30 cellular contexts compared by ENCODE assay signal in genomic region chr9:16314476-16314875, GRCh38.
"Had no signal": no experiment of that assay in that cellular context is flagged by ENCODE, and none has a peak within 500 bp of the region (broad histone marks: within the 10 kb centered on the region; RNA-seq: fewer than 3 reads in every experiment).

No MANE protein-coding gene starts in this region.

- H3K4me1 Mint-ChIP-seq: activated CD4-positive, alpha-beta T cell treated with anti-CD3 and anti-CD28 coated beads for 36 hours; activated CD4-positive, alpha-beta T cell treated with anti-CD3 and anti-CD28 coated beads, Interleukin-2, amount 10 ng/mL, durations not matched to agents 24 days and 14 days; activated naive CD4-positive, alpha-beta T cell treated with anti-CD3 and anti-CD28 coated beads, Interleukin-2, amount 50 U/mL, for 24 hours; activated naive CD8-positive, alpha-beta T cell treated with anti-CD3 and anti-CD28 coated beads for 36 hours; activated naive CD8-positive, alpha-beta T cell treated with anti-CD3 and anti-CD28 coated beads, Interleukin-2, amount 50 U/mL, for 24 hours had no signal

- H3K27ac Mint-ChIP-seq: activated CD4-positive, alpha-beta T cell treated with anti-CD3 and anti-CD28 coated beads for 36 hours; activated CD4-positive, alpha-beta T cell treated with anti-CD3 and anti-CD28 coated beads, Interleukin-2, amount 10 ng/mL, durations not matched to agents 24 days and 14 days; activated CD8-positive, alpha-beta T cell treated with anti-CD3 and anti-CD28 coated beads for 36 hours; activated naive CD4-positive, alpha-beta T cell treated with anti-CD3 and anti-CD28 coated beads for 36 hours; activated naive CD4-positive, alpha-beta T cell treated with anti-CD3 and anti-CD28 coated beads, Interleukin-2, amount 50 U/mL, for 24 hours; activated naive CD8-positive, alpha-beta T cell treated with anti-CD3 and anti-CD28 coated beads for 36 hours; activated naive CD8-positive, alpha-beta T cell treated with anti-CD3 and anti-CD28 coated beads, Interleukin-2, amount 50 U/mL, for 24 hours; activated T-helper 1 cell treated with anti-CD3 and anti-CD28 coated beads, Interleukin-12 subunit alpha, Interleukin-12 subunit beta, Interleukin-2, Interleukin-4 antibody, amounts not matched to agents 30 ng/mL and 10 ng/mL and 1 ng/mL, durations not matched to agents 14 hours and 24 hours and 36 hours; activated T-helper 2 cell treated with anti-CD3 and anti-CD28 coated beads, Interferon-gamma antibody, Interleukin-2, Interleukin-4, amounts not matched to agents 10 μg/mL and 5 μg/mL and 100 μg/mL, durations not matched to agents 14 hours and 24 hours and 36 hours; brain; dendritic cell treated with granulocyte-macrophage colony-stimulating factor and Interleukin-4, amounts not matched to agents 40 ng/mL and 50 ng/mL, for 4 days; endodermal cell had no signal

- H3K9me3 ChIP-seq: adrenal gland, ascending aorta, breast epithelium, colonic mucosa had no signal

- H3K9me3 Mint-ChIP-seq: activated CD4-positive, alpha-beta T cell treated with anti-CD3 and anti-CD28 coated beads, Interleukin-2, amount 10 ng/mL, durations not matched to agents 24 days and 14 days; activated CD8-positive, alpha-beta T cell treated with anti-CD3 and anti-CD28 coated beads for 36 hours; activated naive CD4-positive, alpha-beta T cell treated with anti-CD3 and anti-CD28 coated beads for 36 hours; activated naive CD4-positive, alpha-beta T cell treated with anti-CD3 and anti-CD28 coated beads, Interleukin-2, amount 50 U/mL, for 24 hours; activated naive CD8-positive, alpha-beta T cell treated with anti-CD3 and anti-CD28 coated beads for 36 hours; activated naive CD8-positive, alpha-beta T cell treated with anti-CD3 and anti-CD28 coated beads, Interleukin-2, amount 50 U/mL, for 24 hours; activated T-helper 1 cell treated with anti-CD3 and anti-CD28 coated beads, Interleukin-12 subunit alpha, Interleukin-12 subunit beta, Interleukin-2, Interleukin-4 antibody, amounts not matched to agents 30 ng/mL and 10 ng/mL and 1 ng/mL, durations not matched to agents 14 hours and 24 hours and 36 hours; activated T-helper 2 cell treated with anti-CD3 and anti-CD28 coated beads, Interferon-gamma antibody, Interleukin-2, Interleukin-4, amounts not matched to agents 10 μg/mL and 5 μg/mL and 100 μg/mL, durations not matched to agents 14 hours and 24 hours and 36 hours; dendritic cell treated with granulocyte-macrophage colony-stimulating factor and Interleukin-4, amounts not matched to agents 40 ng/mL and 50 ng/mL, for 4 days; endodermal cell had no signal

- H3K36me3 Mint-ChIP-seq: activated naive CD4-positive, alpha-beta T cell treated with anti-CD3 and anti-CD28 coated beads, Interleukin-2, amount 50 U/mL, for 24 hours; activated naive CD8-positive, alpha-beta T cell treated with anti-CD3 and anti-CD28 coated beads for 36 hours; brain had no signal

- H3K27me3 Mint-ChIP-seq: activated CD4-positive, alpha-beta T cell treated with anti-CD3 and anti-CD28 coated beads for 36 hours; activated CD4-positive, alpha-beta T cell treated with anti-CD3 and anti-CD28 coated beads, Interleukin-2, amount 10 ng/mL, durations not matched to agents 24 days and 14 days; activated CD8-positive, alpha-beta T cell treated with anti-CD3 and anti-CD28 coated beads for 36 hours; activated naive CD4-positive, alpha-beta T cell treated with anti-CD3 and anti-CD28 coated beads, Interleukin-2, amount 50 U/mL, for 24 hours; activated naive CD8-positive, alpha-beta T cell treated with anti-CD3 and anti-CD28 coated beads for 36 hours had no signal

- H3K4me3 Mint-ChIP-seq: activated CD4-positive, alpha-beta T cell treated with anti-CD3 and anti-CD28 coated beads for 36 hours; activated CD4-positive, alpha-beta T cell treated with anti-CD3 and anti-CD28 coated beads, Interleukin-2, amount 10 ng/mL, durations not matched to agents 24 days and 14 days; activated CD8-positive, alpha-beta T cell treated with anti-CD3 and anti-CD28 coated beads for 36 hours; activated naive CD4-positive, alpha-beta T cell treated with anti-CD3 and anti-CD28 coated beads for 36 hours; activated naive CD4-positive, alpha-beta T cell treated with anti-CD3 and anti-CD28 coated beads, Interleukin-2, amount 50 U/mL, for 24 hours; activated naive CD8-positive, alpha-beta T cell treated with anti-CD3 and anti-CD28 coated beads for 36 hours; activated naive CD8-positive, alpha-beta T cell treated with anti-CD3 and anti-CD28 coated beads, Interleukin-2, amount 50 U/mL, for 24 hours; activated T-helper 1 cell treated with anti-CD3 and anti-CD28 coated beads, Interleukin-12 subunit alpha, Interleukin-12 subunit beta, Interleukin-2, Interleukin-4 antibody, amounts not matched to agents 30 ng/mL and 10 ng/mL and 1 ng/mL, durations not matched to agents 14 hours and 24 hours and 36 hours; brain; dendritic cell treated with granulocyte-macrophage colony-stimulating factor and Interleukin-4, amounts not matched to agents 40 ng/mL and 50 ng/mL, for 4 days; endodermal cell had no signal

- DNase-seq: activated CD4-positive, alpha-beta T cell treated with anti-CD3 and anti-CD28 coated beads for 36 hours; activated CD4-positive, alpha-beta T cell treated with anti-CD3 and anti-CD28 coated beads, Interleukin-2, amount 10 ng/mL, durations not matched to agents 24 days and 14 days; activated CD4-positive, CD25-positive, alpha-beta regulatory T cell; activated CD4-positive, CD25-positive, alpha-beta regulatory T cell treated with anti-CD3 and anti-CD28 coated beads, Interleukin-2, amount 50 U/mL, for 72 hours; activated CD8-positive, alpha-beta memory T cell treated with anti-CD3 and anti-CD28 coated beads for 24 hours; activated CD8-positive, alpha-beta T cell treated with anti-CD3 and anti-CD28 coated beads for 36 hours; activated effector memory CD4-positive, alpha-beta T cell treated with anti-CD3 and anti-CD28 coated beads, Interleukin-2, amount 50 U/mL, for 16 hours; activated naive CD4-positive, alpha-beta T cell treated with anti-CD3 and anti-CD28 coated beads for 36 hours; activated naive CD8-positive, alpha-beta T cell treated with anti-CD3 and anti-CD28 coated beads for 36 hours; activated naive CD8-positive, alpha-beta T cell treated with anti-CD3 and anti-CD28 coated beads, Interleukin-2, amount 50 U/mL, for 24 hours; activated T-cell treated with anti-CD3 and anti-CD28 coated beads, Interleukin-2, amount 50 U/mL, for 1 hour; activated T-cell treated with anti-CD3 and anti-CD28 coated beads, Interleukin-2, amount 50 U/mL, for 48 hours; amygdala; central memory CD4-positive, alpha-beta T cell; cerebellar nuclear complex; colonic mucosa; dorsolateral prefrontal cortex; effector memory CD4-positive, alpha-beta T cell; endodermal cell; foreskin fibroblast; T-helper 2 cell had no signal

- H3K4me1 ChIP-seq: breast epithelium, colonic mucosa had no signal

- H3K27me3 ChIP-seq: adrenal gland, ascending aorta, breast epithelium, colonic mucosa had no signal

- H3K27ac ChIP-seq: adrenal gland, ascending aorta, breast epithelium, cardiac muscle cell, colonic mucosa, dorsolateral prefrontal cortex had no signal

- H3K4me3 ChIP-seq: adrenal gland, ascending aorta, breast epithelium, cardiac muscle cell, colonic mucosa, dorsolateral prefrontal cortex had no signal
